In genomic region chr10:29998142-29998808, GRCh38 we compare ENCODE assay signal across 8 cellular contexts.
DNase-seq lines count a peak whose midpoint lies in the region; ATAC-seq and TF ChIP-seq lines count a peak whose summit lies in the region.

No MANE protein-coding gene starts in this region.

- peaks cover 8% of the 10 kb centered on the region for H3K4me1 ChIP-seq in parathyroid adenoma

- no peak for TF ChIP-seq EP300 in Ishikawa (IDR thresholded peaks at IDR 0.05; ENCODE audit: borderline replicate concordance)

- peaks cover 55% of the 10 kb centered on the region for H3K4me1 Mint-ChIP-seq in Calu3 (ENCODE audit: low read depth, unreplicated experiment)
- H3K4me1 Mint-ChIP-seq in type B pancreatic cell (ENCODE audit: unreplicated experiment), result peaks cover 58% of the 10 kb centered on the region

- no peak overlapping the region for H3K27ac ChIP-seq in parathyroid adenoma

- peaks cover 4% of the 10 kb centered on the region for H3K36me3 Mint-ChIP-seq in Calu3 (ENCODE audit: insufficient read depth, unreplicated experiment)
- H3K36me3 Mint-ChIP-seq in type B pancreatic cell, result peaks cover 3% of the 10 kb centered on the region

- H3K9me3 Mint-ChIP-seq in Calu3 (ENCODE audit: low read depth, unreplicated experiment) (no peaks in the 10 kb centered on the region), type B pancreatic cell (peaks cover 4% of the 10 kb centered on the region)

- H3K27ac Mint-ChIP-seq in Calu3 (ENCODE audit: unreplicated experiment) (no peak overlapping the region), type B pancreatic cell (peak overlapping the region; percentile 24)

- H3K27me3 ChIP-seq in parathyroid adenoma (ENCODE audit: control insufficient read depth, insufficient read depth, low read length), result no peaks in the 10 kb centered on the region

- intact Hi-C loops in Calu3 (cut with micrococcal nuclease; ENCODE audit: unreplicated experiment), result loop anchor here (5.0 kb wide), 1 partner anchor 244 kb away; no protein-coding TSS in a partner anchor

- no peak overlapping the region for H2AFZ ChIP-seq in parathyroid adenoma

- H3K79me2 ChIP-seq in parathyroid adenoma, result no peaks in the 10 kb centered on the region

- no peak overlapping the region for H3K4me2 ChIP-seq in parathyroid adenoma (ENCODE audit: low read length)

- H3K36me3 ChIP-seq in parathyroid adenoma (ENCODE audit: control insufficient read depth, insufficient read depth, low read length), result no peaks in the 10 kb centered on the region

- ATAC-seq in GM21367 (IDR thresholded peaks at IDR 0.05; ENCODE audit: unreplicated experiment), result peak; percentile 82

- H3K27me3 Mint-ChIP-seq in Calu3 (ENCODE audit: unreplicated experiment), result no peaks in the 10 kb centered on the region
- no peaks in the 10 kb centered on the region for H3K27me3 Mint-ChIP-seq in type B pancreatic cell

- BruUV-seq in Calu3 (replicated peaks; lab: Mats Ljungman, UMichigan), result no TSS peak

- TF ChIP-seq CTCF in Calu3 (IDR thresholded peaks at IDR 0.05; ENCODE audit: unreplicated experiment), result peak; percentile 93
- peak; percentile 100 for TF ChIP-seq CTCF in parathyroid adenoma (IDR thresholded peaks at IDR 0.05)
- peak; percentile 95 for TF ChIP-seq CTCF in type B pancreatic cell (conservative IDR thresholded peaks at IDR 0.05)

- peak; percentile 84 for DNase-seq in Calu3
- peak; percentile 79 for DNase-seq in SK-MEL-5 (ENCODE audit: low read depth, low spot score)
- peak; percentile 66 for DNase-seq in activated gamma-delta T cell treated with anti-CD3 and anti-CD28 coated beads, Interleukin-2, amount 50 U/mL, for 16 hours (ENCODE audit: low read depth)
- DNase-seq in globus pallidus (ENCODE audit: low spot score), result peak; percentile 69
- no peak for DNase-seq in type B pancreatic cell (ENCODE audit: extremely low spot score, unreplicated experiment)

- H3K4me3 Mint-ChIP-seq in Calu3 (ENCODE audit: low read depth, unreplicated experiment) (no peak overlapping the region), type B pancreatic cell (no peak overlapping the region)

- no peaks in the 10 kb centered on the region for H3K9me3 ChIP-seq in parathyroid adenoma (ENCODE audit: control insufficient read depth, low read length)

- H3K9ac ChIP-seq in parathyroid adenoma, result no peak overlapping the region

- in situ Hi-C loops in SK-MEL-5 (cut with HindIII; ENCODE audit: low pct_unique_long_range_greater_than_20kb, low sequenced_read_pairs), result no loop called here

- H3K4me3 ChIP-seq in parathyroid adenoma (ENCODE audit: low read depth, low read length), result no peak overlapping the region

- CTCF ChIA-PET in Calu3 (lab: Charles Lee), result interaction anchor here (0.7 to 2.3 kb wide), 8 partner anchors 14 to 387 kb away, joined by 3 to 15 read pairs (median 3); no protein-coding TSS in a partner anchor

- peak; percentile 98 for TF ChIP-seq RAD21 in Ishikawa (IDR thresholded peaks at IDR 0.05; ENCODE audit: low read depth)

TF ChIP-seq in Ishikawa, 13 proteins besides CTCF, POLR2A, EP300 and RAD21:
- TF ChIP-seq NFIC (IDR thresholded peaks at IDR 0.05) (no peak), YY1 (IDR thresholded peaks at IDR 0.05; ENCODE audit: low read depth) (no peak), TEAD4 (IDR thresholded peaks at IDR 0.05) (no peak), MAX (IDR thresholded peaks at IDR 0.05) (no peak), TAF1 (IDR thresholded peaks at IDR 0.05; ENCODE audit: low read depth) (no peak), EGR1 (IDR thresholded peaks at IDR 0.05) (no peak), CEBPB (IDR thresholded peaks at IDR 0.05) (no peak), REST (IDR thresholded peaks at IDR 0.05; ENCODE audit: low read depth) (no peak), CREB1 (IDR thresholded peaks at IDR 0.05; ENCODE audit: low read depth) (no peak), TCF12 (IDR thresholded peaks at IDR 0.05; ENCODE audit: low read depth) (no peak), USF1 (IDR thresholded peaks at IDR 0.05) (no peak), FOXM1 (IDR thresholded peaks at IDR 0.05; ENCODE audit: borderline replicate concordance, low read depth) (no peak), ZBTB7A (IDR thresholded peaks at IDR 0.05; ENCODE audit: low read depth) (no peak)
